Comparison of ENCODE assay signal across 24 cellular contexts in genomic region chr12:12550277-12550676, GRCh38.
"Had no signal": no experiment of that assay in that cellular context is flagged by ENCODE, and none has a peak within 500 bp of the region (broad histone marks: within the 10 kb centered on the region; RNA-seq: fewer than 3 reads in every experiment).

No MANE protein-coding gene starts in this region.

- H3K4me1 ChIP-seq: SJSA1 had no signal

- H3K4me3 ChIP-seq: adrenal gland, SJSA1 had no signal

- H3K9me3 ChIP-seq: adrenal gland, SJSA1 had no signal

- H3K27me3 ChIP-seq: adrenal gland, SJSA1 had no signal

- ATAC-seq: activated CD8-positive, alpha-beta T cell treated with anti-CD3 and anti-CD28 coated beads, Interleukin-2, amount 10 ng/mL, durations not matched to agents 7 days and 5 days; PC-3; SK-N-SH treated with all-trans-retinoic acid at 6 μM for 48 hours had no signal

- H3K36me3 ChIP-seq: SJSA1 had no signal

- H3K27ac ChIP-seq: SJSA1 had no signal

- H3K9me3 Mint-ChIP-seq: activated naive CD4-positive, alpha-beta T cell treated with anti-CD3 and anti-CD28 coated beads for 36 hours; activated naive CD8-positive, alpha-beta T cell treated with anti-CD3 and anti-CD28 coated beads, Interleukin-2, amount 10 ng/mL, durations not matched to agents 7 days and 5 days; activated T-cell treated with anti-CD3 and anti-CD28 coated beads, Interleukin-2, amount 50 U/mL, for 4 hours; T-helper 1 cell treated with Interleukin-12 subunit alpha and Interleukin-12 subunit beta and Interleukin-4 antibody, amounts not matched to agents 30 μg/mL and 1 μg/mL, for 36 hours had no signal

- H3K4me3 Mint-ChIP-seq: activated CD8-positive, alpha-beta T cell treated with anti-CD3 and anti-CD28 coated beads, Interleukin-2, amount 10 ng/mL, durations not matched to agents 7 days and 5 days; activated naive CD4-positive, alpha-beta T cell treated with anti-CD3 and anti-CD28 coated beads for 36 hours; activated naive CD8-positive, alpha-beta T cell treated with anti-CD3 and anti-CD28 coated beads, Interleukin-2, amount 10 ng/mL, durations not matched to agents 7 days and 5 days; activated T-cell treated with anti-CD3 and anti-CD28 coated beads, Interleukin-2, amount 50 U/mL, for 4 hours; T-helper 1 cell treated with Interleukin-12 subunit alpha and Interleukin-12 subunit beta and Interleukin-4 antibody, amounts not matched to agents 30 μg/mL and 1 μg/mL, for 36 hours had no signal

- DNase-seq: activated CD4-positive, alpha-beta T cell treated with anti-CD3 and anti-CD28 coated beads for 4 hours; activated CD8-positive, alpha-beta memory T cell treated with anti-CD3 and anti-CD28 coated beads, Interleukin-2, amount 50 U/mL, for 48 hours; activated CD8-positive, alpha-beta T cell treated with anti-CD3 and anti-CD28 coated beads, Interleukin-2, amount 10 ng/mL, durations not matched to agents 7 days and 5 days; activated gamma-delta T cell; activated naive CD4-positive, alpha-beta T cell treated with anti-CD3 and anti-CD28 coated beads for 36 hours; activated naive CD8-positive, alpha-beta T cell treated with anti-CD3 and anti-CD28 coated beads, Interleukin-2, amount 10 ng/mL, durations not matched to agents 7 days and 5 days; activated T-cell treated with anti-CD3 and anti-CD28 coated beads, Interleukin-2, amount 50 U/mL, for 4 hours; adrenal gland; anterior cingulate cortex; cerebellar nuclear complex; Karpas-422; MM.1S; NCI-H1105; NCI-H1436 treated with DMSO at 0.1 percent for 48 hours; NCI-H187; NCI-H2081; NCI-H524; PC-3; SHP77; SW 1271; T-helper 9 cell had no signal

- H3K27me3 Mint-ChIP-seq: activated naive CD8-positive, alpha-beta T cell treated with anti-CD3 and anti-CD28 coated beads, Interleukin-2, amount 10 ng/mL, durations not matched to agents 7 days and 5 days had no signal

- H3K27ac Mint-ChIP-seq: activated CD8-positive, alpha-beta T cell treated with anti-CD3 and anti-CD28 coated beads, Interleukin-2, amount 10 ng/mL, durations not matched to agents 7 days and 5 days; activated naive CD4-positive, alpha-beta T cell treated with anti-CD3 and anti-CD28 coated beads for 36 hours; activated naive CD8-positive, alpha-beta T cell treated with anti-CD3 and anti-CD28 coated beads, Interleukin-2, amount 10 ng/mL, durations not matched to agents 7 days and 5 days; T-helper 1 cell treated with Interleukin-12 subunit alpha and Interleukin-12 subunit beta and Interleukin-4 antibody, amounts not matched to agents 30 μg/mL and 1 μg/mL, for 36 hours had no signal
